7 cellular contexts compared by ENCODE assay signal in the genomic region with DNA sequence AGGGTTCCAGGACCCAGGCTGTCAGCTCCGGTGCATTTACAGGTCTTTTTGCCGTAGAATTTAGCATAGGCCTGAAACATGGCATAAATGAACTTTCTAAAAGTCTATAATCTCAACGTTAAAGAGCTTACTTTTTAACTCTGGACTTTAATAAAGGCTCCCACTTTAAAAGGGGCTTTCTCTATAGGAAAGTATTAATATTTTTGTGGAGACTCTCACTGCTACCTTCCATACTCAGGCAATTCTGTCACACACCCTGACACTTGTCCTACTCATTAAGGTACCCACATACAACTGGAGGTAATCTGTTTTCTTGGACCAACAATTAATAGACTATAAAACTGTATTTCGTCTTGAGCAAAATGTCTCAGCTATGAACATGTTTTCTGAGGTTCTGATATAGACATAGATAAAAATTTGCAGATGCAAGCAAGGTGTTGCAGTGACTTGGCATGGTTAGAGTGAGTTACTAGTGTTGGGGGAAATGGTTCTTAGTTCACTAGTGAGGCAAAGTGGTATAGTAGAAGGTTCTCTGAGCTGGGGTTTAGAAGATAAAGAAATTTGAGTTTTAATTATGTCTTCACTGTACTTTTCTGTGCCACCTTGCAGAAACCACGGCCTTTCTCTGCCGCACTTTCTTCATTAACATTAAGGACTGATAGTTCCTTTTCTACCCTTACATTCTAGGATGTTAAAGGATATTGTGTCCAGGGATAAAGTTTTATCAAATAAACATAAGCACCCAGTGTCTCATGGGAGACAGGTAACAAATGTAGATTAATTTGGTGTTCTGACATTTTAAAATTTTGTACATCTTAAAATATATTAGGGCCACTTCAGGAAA. TPM values are rescaled to one million over a fixed set of nuclear protein-coding genes. Genes with fewer than 3 reads are reported as not detected.
DNase-seq lines count a peak whose midpoint lies in the region; ATAC-seq lines count a peak whose summit lies in the region.

No MANE protein-coding gene starts in this region.

- H3K27ac Mint-ChIP-seq in activated CD4-positive, alpha-beta memory T cell treated with anti-CD3 and anti-CD28 coated beads, Interleukin-2, amount 10 ng/mL, durations not matched to agents 7 days and 5 days, result peak overlapping the region; percentile 93
- peak overlapping the region; percentile 97 for H3K27ac Mint-ChIP-seq in stimulated activated naive B cell treated with anti-CD40 and anti-IgM and Interleukin-4, amounts not matched to agents 10 μg/mL and 1 μg/mL and 100 μg/mL, for 72 hours

- peak overlapping the region; percentile 84 for H3K4me3 Mint-ChIP-seq in activated CD4-positive, alpha-beta memory T cell treated with anti-CD3 and anti-CD28 coated beads, Interleukin-2, amount 10 ng/mL, durations not matched to agents 7 days and 5 days
- peak overlapping the region; percentile 85 to 100 for H3K4me3 Mint-ChIP-seq in stimulated activated naive B cell treated with anti-CD40 and anti-IgM and Interleukin-4, amounts not matched to agents 10 μg/mL and 1 μg/mL and 100 μg/mL, for 72 hours

- H3K9me3 Mint-ChIP-seq in activated CD4-positive, alpha-beta memory T cell treated with anti-CD3 and anti-CD28 coated beads, Interleukin-2, amount 10 ng/mL, durations not matched to agents 7 days and 5 days, result no peaks in the 10 kb centered on the region
- H3K9me3 Mint-ChIP-seq in stimulated activated naive B cell treated with anti-CD40 and anti-IgM and Interleukin-4, amounts not matched to agents 10 μg/mL and 1 μg/mL and 100 μg/mL, for 72 hours, result no peaks in the 10 kb centered on the region

- DNase-seq in HuH-7.5 (ENCODE audit: low spot score), result peak; percentile 27
- DNase-seq in activated CD4-positive, alpha-beta memory T cell treated with anti-CD3 and anti-CD28 coated beads, Interleukin-2, amount 10 ng/mL, durations not matched to agents 7 days and 5 days, result no peak
- DNase-seq in stimulated activated naive B cell treated with anti-CD40 and anti-IgM and Interleukin-4, amounts not matched to agents 10 μg/mL and 1 μg/mL and 100 μg/mL, for 72 hours, result no peak
- DNase-seq in DMS153 (lab: John Stamatoyannopoulos, UW), result no peak
- DNase-seq in activated CD4-positive, CD25-positive, alpha-beta regulatory T cell treated with anti-CD3 and anti-CD28 coated beads, Interleukin-2, amount 50 U/mL, for 72 hours, result no peak

- CTCF ChIA-PET in activated CD4-positive, alpha-beta memory T cell treated with anti-CD3 and anti-CD28 coated beads, Interleukin-2, amount 10 ng/mL, durations not matched to agents 7 days and 5 days (lab: Charles Lee), result interaction anchor here (1.2 to 2.5 kb wide), 4 partner anchors 8 to 246 kb away, joined by 5 to 9 read pairs (median 5); no protein-coding TSS in a partner anchor

- peak overlapping the region; percentile 70 for H3K4me3 ChIP-seq in iPS-11a (ENCODE audit: low read depth, low read length)

- H3K27me3 Mint-ChIP-seq in activated CD4-positive, alpha-beta memory T cell treated with anti-CD3 and anti-CD28 coated beads, Interleukin-2, amount 10 ng/mL, durations not matched to agents 7 days and 5 days, result no peaks in the 10 kb centered on the region
- no peaks in the 10 kb centered on the region for H3K27me3 Mint-ChIP-seq in stimulated activated naive B cell treated with anti-CD40 and anti-IgM and Interleukin-4, amounts not matched to agents 10 μg/mL and 1 μg/mL and 100 μg/mL, for 72 hours

- H3K36me3 Mint-ChIP-seq in activated CD4-positive, alpha-beta memory T cell treated with anti-CD3 and anti-CD28 coated beads, Interleukin-2, amount 10 ng/mL, durations not matched to agents 7 days and 5 days (ENCODE audit: low read depth), result peaks cover 8% of the 10 kb centered on the region
- no peaks in the 10 kb centered on the region for H3K36me3 Mint-ChIP-seq in stimulated activated naive B cell treated with anti-CD40 and anti-IgM and Interleukin-4, amounts not matched to agents 10 μg/mL and 1 μg/mL and 100 μg/mL, for 72 hours

- ATAC-seq in stimulated activated naive B cell treated with anti-CD40 and anti-IgM and Interleukin-4, amounts not matched to agents 10 μg/mL and 1 μg/mL and 100 μg/mL, for 72 hours (replicated peaks), result no peak
- no peak for ATAC-seq in GM18498 (IDR thresholded peaks at IDR 0.05; ENCODE audit: unreplicated experiment)

- POLR2A ChIA-PET in activated CD4-positive, alpha-beta memory T cell treated with anti-CD3 and anti-CD28 coated beads, Interleukin-2, amount 10 ng/mL, durations not matched to agents 7 days and 5 days (lab: Charles Lee), result interaction anchor here (0.6 to 4.8 kb wide), 16 partner anchors 8 to 974 kb away, joined by 3 to 103 read pairs (median 4); partner anchors contain the start of genes GPD2 and NR4A2

- peaks cover 42% of the 10 kb centered on the region for H3K4me1 Mint-ChIP-seq in activated CD4-positive, alpha-beta memory T cell treated with anti-CD3 and anti-CD28 coated beads, Interleukin-2, amount 10 ng/mL, durations not matched to agents 7 days and 5 days
- H3K4me1 Mint-ChIP-seq in stimulated activated naive B cell treated with anti-CD40 and anti-IgM and Interleukin-4, amounts not matched to agents 10 μg/mL and 1 μg/mL and 100 μg/mL, for 72 hours, result peaks cover 14 to 18% of the 10 kb centered on the region in 2 donors

RNA-seq across cellular contexts. Expression of gene NR4A2, which starts 10.8 kb away (rescaled TPM):
- 1 to 10 TPM; 3.4 to 3.8 TPM for total RNA-seq in activated CD4-positive, alpha-beta memory T cell treated with anti-CD3 and anti-CD28 coated beads, Interleukin-2, amount 10 ng/mL, durations not matched to agents 7 days and 5 days
